28 cellular contexts compared by ENCODE assay signal in the genomic region with DNA sequence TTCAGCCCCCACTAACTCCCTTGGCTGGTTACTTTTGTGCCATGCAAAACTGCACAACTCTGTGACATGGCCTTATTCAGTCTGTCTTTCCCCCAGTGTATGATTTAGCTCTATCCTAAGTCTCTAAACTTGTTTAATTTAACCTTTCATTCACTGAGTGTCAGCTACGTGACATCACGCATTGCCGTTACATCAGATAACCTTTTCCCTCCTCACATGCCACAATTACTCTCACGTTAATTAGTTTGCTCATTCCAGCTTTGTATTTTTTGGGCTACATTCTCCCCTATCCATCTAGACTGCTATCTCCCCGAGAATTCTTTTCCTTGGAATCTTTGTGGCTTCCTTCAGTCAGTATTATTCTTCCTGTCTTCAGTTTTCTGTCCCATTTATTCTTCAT. TPM values are rescaled to one million over a fixed set of nuclear protein-coding genes. Genes with fewer than 3 reads are reported as not detected.
A peak's percentile ranks its signal among the peaks of the same experiment; 100 is the strongest.
DNase-seq lines count a peak whose midpoint lies in the region; ATAC-seq and TF ChIP-seq lines count a peak whose summit lies in the region.
"Had no signal": no experiment of that assay in that cellular context is flagged by ENCODE, and none has a peak within 500 bp of the region (broad histone marks: within the 10 kb centered on the region; RNA-seq: fewer than 3 reads in every experiment).

No MANE protein-coding gene starts in this region.

- no peak for TF ChIP-seq CTCF in GM23338 (conservative IDR thresholded peaks at IDR 0.05; ENCODE audit: low read depth in 2 of 2)

- H3K27me3 ChIP-seq in GM23338 (ENCODE audit: insufficient read depth) (no peaks in the 10 kb centered on the region), mesendoderm (ENCODE audit: insufficient read depth, low read length, poor library complexity) (no peaks in the 10 kb centered on the region)
- H3K27me3 ChIP-seq: SJCRH30 had no signal

- ATAC-seq in GM23338 (no peak), T-helper 17 cell (no peak)
- ATAC-seq: PC-3, Right ventricle myocardium inferior, SK-N-SH treated with all-trans-retinoic acid at 6 μM for 48 hours had no signal

- H3K9me2 ChIP-seq in GM23338 (ENCODE audit: insufficient read depth), result no peaks in the 10 kb centered on the region

- H3K9ac ChIP-seq in mesendoderm (ENCODE audit: low read length), result no peak overlapping the region
- H3K9ac ChIP-seq: KMS-11 had no signal

- H3K36me3 ChIP-seq in GM23338 (ENCODE audit: insufficient read depth), result no peaks in the 10 kb centered on the region
- H3K36me3 ChIP-seq in mesendoderm (ENCODE audit: control insufficient read depth, insufficient read depth, low read length), result no peaks in the 10 kb centered on the region

- H3F3A ChIP-seq in GM23338 (replicated peaks; ENCODE audit: low read depth), result no peaks in the 10 kb centered on the region

- H3K36me3 Mint-ChIP-seq in activated CD4-positive, alpha-beta T cell treated with anti-CD3 and anti-CD28 coated beads, Interleukin-2, amount 10 ng/mL, durations not matched to agents 24 days and 14 days (ENCODE audit: low read depth), result peaks cover 43% of the 10 kb centered on the region
- H3K36me3 Mint-ChIP-seq in GM23338 (ENCODE audit: low read depth) (peaks cover 6% of the 10 kb centered on the region; the same call in 1 of the 3 replicates), T-helper 17 cell (ENCODE audit: low read depth) (no peaks in the 10 kb centered on the region)
- H3K36me3 Mint-ChIP-seq in activated CD4-positive, alpha-beta memory T cell treated with anti-CD3 and anti-CD28 coated beads for 36 hours, result peaks cover 19% of the 10 kb centered on the region

- H3K4me1 ChIP-seq in GM23338 (ENCODE audit: insufficient read depth), result no peaks in the 10 kb centered on the region
- no peaks in the 10 kb centered on the region for H3K4me1 ChIP-seq in mesendoderm (ENCODE audit: control insufficient read depth, low read depth, low read length)
- H3K4me1 ChIP-seq: SJCRH30 had no signal

- DNase-seq in activated CD4-positive, alpha-beta T cell treated with anti-CD3 and anti-CD28 coated beads, Interleukin-2, amount 10 ng/mL, durations not matched to agents 24 days and 14 days, result no peak
- no peak for DNase-seq in activated CD4-positive, alpha-beta T cell treated with anti-CD3 and anti-CD28 coated beads, Interleukin-2, amount 50 U/mL, for 1 hour
- DNase-seq in GM23338 (ENCODE audit: low spot score) (no peak), T-helper 17 cell (no peak), mesendoderm (peak; percentile 2), COR-L47 (lab: John Stamatoyannopoulos, UW) (no peak), activated gamma-delta T cell (lab: John Stamatoyannopoulos, UW) (no peak)
- DNase-seq in activated CD4-positive, alpha-beta memory T cell treated with anti-CD3 and anti-CD28 coated beads for 36 hours, result no peak
- DNase-seq: 8988T; ACHN; HFFc6; IMR-90; NCI-H1048; NCI-H1417; NCI-H1694; NCI-H2029 treated with DMSO at 0.1 percent for 48 hours; NCI-H446 treated with DMSO at 0.1 percent for 48 hours; NCI-H526; NCI-H82; NK-92 treated with Interleukin-12 subunit alpha and Interleukin-12 subunit beta, amount 100 ng/mL, for 24 hours; PC-3; SJCRH30 had no signal

- no peak overlapping the region for H4K8ac ChIP-seq in mesendoderm (ENCODE audit: low read depth, low read length)

- POLR2A ChIA-PET in activated CD4-positive, alpha-beta memory T cell treated with anti-CD3 and anti-CD28 coated beads for 36 hours (lab: Charles Lee), result no interaction called here

- H3K4me3 Mint-ChIP-seq in activated CD4-positive, alpha-beta T cell treated with anti-CD3 and anti-CD28 coated beads, Interleukin-2, amount 10 ng/mL, durations not matched to agents 24 days and 14 days, result no peak overlapping the region
- no peak overlapping the region for H3K4me3 Mint-ChIP-seq in GM23338
- peak overlapping the region; percentile 5 for H3K4me3 Mint-ChIP-seq in T-helper 17 cell
- H3K4me3 Mint-ChIP-seq in activated CD4-positive, alpha-beta memory T cell treated with anti-CD3 and anti-CD28 coated beads for 36 hours, result no peak overlapping the region
- H3K4me3 Mint-ChIP-seq: HFFc6 had no signal

- H2BK120ac ChIP-seq in mesendoderm (ENCODE audit: low read depth, low read length), result no peak overlapping the region

- H3K4me3 ChIP-seq in GM23338, result no peak overlapping the region
- H3K4me3 ChIP-seq in mesendoderm (ENCODE audit: low read length), result no peak overlapping the region
- H3K4me3 ChIP-seq: SJCRH30 had no signal

- H3K27ac ChIP-seq in GM23338 (ENCODE audit: low read depth) (no peak overlapping the region), mesendoderm (ENCODE audit: low read depth, low read length) (no peak overlapping the region)
- H3K27ac ChIP-seq: KMS-11, SJCRH30 had no signal

- peak overlapping the region; percentile 22 for H3K27ac Mint-ChIP-seq in activated CD4-positive, alpha-beta T cell treated with anti-CD3 and anti-CD28 coated beads, Interleukin-2, amount 10 ng/mL, durations not matched to agents 24 days and 14 days
- H3K27ac Mint-ChIP-seq in GM23338, result peak overlapping the region; percentile 39
- peak overlapping the region; percentile 63 for H3K27ac Mint-ChIP-seq in T-helper 17 cell
- no peak overlapping the region for H3K27ac Mint-ChIP-seq in activated CD4-positive, alpha-beta memory T cell treated with anti-CD3 and anti-CD28 coated beads for 36 hours
- H3K27ac Mint-ChIP-seq: HFFc6 had no signal

- no peaks in the 10 kb centered on the region for H3K9me3 ChIP-seq in T-helper 17 cell (ENCODE audit: control insufficient read depth, low read length, poor library complexity, severe bottlenecking)
- H3K9me3 ChIP-seq: SJCRH30 had no signal

- H3K9me3 Mint-ChIP-seq in activated CD4-positive, alpha-beta T cell treated with anti-CD3 and anti-CD28 coated beads, Interleukin-2, amount 10 ng/mL, durations not matched to agents 24 days and 14 days, result no peaks in the 10 kb centered on the region
- no peaks in the 10 kb centered on the region for H3K9me3 Mint-ChIP-seq in GM23338
- H3K9me3 Mint-ChIP-seq in activated CD4-positive, alpha-beta memory T cell treated with anti-CD3 and anti-CD28 coated beads for 36 hours, result no peaks in the 10 kb centered on the region
- H3K9me3 Mint-ChIP-seq: HFFc6 had no signal

- no peak overlapping the region for H2BK5ac ChIP-seq in mesendoderm (ENCODE audit: low read length)

- no peak overlapping the region for H3K18ac ChIP-seq in mesendoderm (ENCODE audit: low read length)

- H2AK5ac ChIP-seq in mesendoderm (ENCODE audit: low read length), result no peak overlapping the region

- H4K20me1 ChIP-seq in GM23338 (replicated peaks; ENCODE audit: insufficient read depth), result no peaks in the 10 kb centered on the region

- intact Hi-C loops in activated CD4-positive, alpha-beta T cell treated with anti-CD3 and anti-CD28 coated beads, Interleukin-2, amount 10 ng/mL, durations not matched to agents 24 days and 14 days (cut with micrococcal nuclease), result no loop called here
- intact Hi-C loops in activated CD4-positive, alpha-beta memory T cell treated with anti-CD3 and anti-CD28 coated beads for 36 hours (cut with micrococcal nuclease), result no loop called here

- H3K56ac ChIP-seq in mesendoderm (ENCODE audit: low read length), result no peak overlapping the region

- peaks cover 25% of the 10 kb centered on the region for H3K4me1 Mint-ChIP-seq in activated CD4-positive, alpha-beta T cell treated with anti-CD3 and anti-CD28 coated beads, Interleukin-2, amount 10 ng/mL, durations not matched to agents 24 days and 14 days
- peaks cover 4% of the 10 kb centered on the region; the same call in 2 of the 3 replicates for H3K4me1 Mint-ChIP-seq in GM23338
- peaks cover 16% of the 10 kb centered on the region for H3K4me1 Mint-ChIP-seq in T-helper 17 cell
- peaks cover 31% of the 10 kb centered on the region for H3K4me1 Mint-ChIP-seq in activated CD4-positive, alpha-beta memory T cell treated with anti-CD3 and anti-CD28 coated beads for 36 hours (ENCODE audit: low read depth)

- H2BK15ac ChIP-seq in mesendoderm (replicated peaks; ENCODE audit: low read depth), result no peak overlapping the region

- no CpG with 5 or more reads among the region's 5 CpGs for WGBS in mesendoderm (ENCODE audit: extremely low coverage, insufficient coverage, low lambda C conversion rate)

- H4K5ac ChIP-seq in mesendoderm (ENCODE audit: low read length), result no peak overlapping the region

- H3K79me1 ChIP-seq in mesendoderm (ENCODE audit: low read length), result no peaks in the 10 kb centered on the region

- H2AFZ ChIP-seq in GM23338, result no peak overlapping the region

- CTCF ChIA-PET in activated CD4-positive, alpha-beta memory T cell treated with anti-CD3 and anti-CD28 coated beads for 36 hours (lab: Charles Lee), result interaction anchor here (1.1 to 1.3 kb wide), 2 partner anchors 65 to 121 kb away, joined by 5 read pairs; no protein-coding TSS in a partner anchor

- no peak overlapping the region for H3K4me2 ChIP-seq in GM23338
- no peak overlapping the region for H3K4me2 ChIP-seq in mesendoderm (ENCODE audit: low read length)
- H3K4me2 ChIP-seq: KMS-11 had no signal

- H3K27me3 Mint-ChIP-seq in activated CD4-positive, alpha-beta T cell treated with anti-CD3 and anti-CD28 coated beads, Interleukin-2, amount 10 ng/mL, durations not matched to agents 24 days and 14 days, result no peaks in the 10 kb centered on the region
- H3K27me3 Mint-ChIP-seq in GM23338 (ENCODE audit: insufficient read depth, low read depth, poor library complexity) (no peaks in the 10 kb centered on the region), T-helper 17 cell (no peaks in the 10 kb centered on the region)
- H3K27me3 Mint-ChIP-seq in activated CD4-positive, alpha-beta memory T cell treated with anti-CD3 and anti-CD28 coated beads for 36 hours, result no peaks in the 10 kb centered on the region

- H3K4ac ChIP-seq in mesendoderm (ENCODE audit: low read depth, low read length), result no peak overlapping the region

- H3K23ac ChIP-seq in mesendoderm (ENCODE audit: low read length), result no peak overlapping the region

- H3K79me2 ChIP-seq in GM23338 (replicated peaks; ENCODE audit: insufficient read depth) (no peaks in the 10 kb centered on the region), mesendoderm (ENCODE audit: control insufficient read depth, insufficient read depth, low read length) (no peaks in the 10 kb centered on the region)

RNA-seq across cellular contexts. Expression of gene TMCO2, which starts 29.4 kb away (rescaled TPM):
- total RNA-seq in activated CD4-positive, alpha-beta T cell treated with anti-CD3 and anti-CD28 coated beads, Interleukin-2, amount 10 ng/mL, durations not matched to agents 24 days and 14 days, result not detected in 2 replicates
- not detected in 2 replicates for total RNA-seq in GM23338 (2014; rRNA removed; shearing (Covaris generic))
- not detected in 2 replicates for polyA plus RNA-seq in GM23338 (2016; fragmentation: Nextera tagmentation; extraction: Ambion mirVana)
- total RNA-seq in T-helper 17 cell, result not detected
- polyA plus RNA-seq in mesendoderm (2013, experiment 1 of 2), result not detected
- polyA plus RNA-seq in mesendoderm (2013, experiment 2 of 2), result not detected
- not detected for total RNA-seq in activated CD4-positive, alpha-beta memory T cell treated with anti-CD3 and anti-CD28 coated beads for 36 hours
- total RNA-seq: H1, HFFc6, IMR-90, PC-3, Right ventricle myocardium inferior, RPMI7951, SJCRH30 had no signal
- polyA plus RNA-seq: BJ, H1, IMR-90 had no signal

RNA-seq across cellular contexts. Expression of gene ZMPSTE24, which starts 39.7 kb away (rescaled TPM):
- 50.4 and 50.8 TPM in 2 replicates for total RNA-seq in activated CD4-positive, alpha-beta T cell treated with anti-CD3 and anti-CD28 coated beads, Interleukin-2, amount 10 ng/mL, durations not matched to agents 24 days and 14 days
- 51.2 and 76.0 TPM in 2 replicates for total RNA-seq in GM23338 (2014; rRNA removed; shearing (Covaris generic))
- 22.3 and 23.1 TPM in 2 replicates for polyA plus RNA-seq in GM23338 (2016; fragmentation: Nextera tagmentation; extraction: Ambion mirVana)
- total RNA-seq in T-helper 17 cell, result 10 to 100 TPM in 1 of 2 donors, 1 to 10 TPM in 1; 9.0 to 14.3 TPM
- 46.5 TPM for polyA plus RNA-seq in mesendoderm (2013, experiment 1 of 2)
- 46.1 TPM for polyA plus RNA-seq in mesendoderm (2013, experiment 2 of 2)
- total RNA-seq in activated CD4-positive, alpha-beta memory T cell treated with anti-CD3 and anti-CD28 coated beads for 36 hours, result 10 to 100 TPM; 29.5 to 30.5 TPM

RNA-seq across cellular contexts. Expression of gene RLF, which starts 57.1 kb away (rescaled TPM):
- 21.2 TPM in 2 replicates for total RNA-seq in activated CD4-positive, alpha-beta T cell treated with anti-CD3 and anti-CD28 coated beads, Interleukin-2, amount 10 ng/mL, durations not matched to agents 24 days and 14 days
- 21.1 and 22.2 TPM in 2 replicates for total RNA-seq in GM23338 (2014; rRNA removed; shearing (Covaris generic))
- 4.4 and 6.6 TPM in 2 replicates for polyA plus RNA-seq in GM23338 (2016; fragmentation: Nextera tagmentation; extraction: Ambion mirVana)
- 10 to 100 TPM; 24.7 to 30.7 TPM for total RNA-seq in T-helper 17 cell
- polyA plus RNA-seq in mesendoderm (2013, experiment 1 of 2), result 7.8 TPM
- polyA plus RNA-seq in mesendoderm (2013, experiment 2 of 2), result 7.9 TPM
- 10 to 100 TPM; 19.6 to 19.7 TPM for total RNA-seq in activated CD4-positive, alpha-beta memory T cell treated with anti-CD3 and anti-CD28 coated beads for 36 hours
